ENCODE assay signal across 8 cellular contexts in the genomic region with DNA sequence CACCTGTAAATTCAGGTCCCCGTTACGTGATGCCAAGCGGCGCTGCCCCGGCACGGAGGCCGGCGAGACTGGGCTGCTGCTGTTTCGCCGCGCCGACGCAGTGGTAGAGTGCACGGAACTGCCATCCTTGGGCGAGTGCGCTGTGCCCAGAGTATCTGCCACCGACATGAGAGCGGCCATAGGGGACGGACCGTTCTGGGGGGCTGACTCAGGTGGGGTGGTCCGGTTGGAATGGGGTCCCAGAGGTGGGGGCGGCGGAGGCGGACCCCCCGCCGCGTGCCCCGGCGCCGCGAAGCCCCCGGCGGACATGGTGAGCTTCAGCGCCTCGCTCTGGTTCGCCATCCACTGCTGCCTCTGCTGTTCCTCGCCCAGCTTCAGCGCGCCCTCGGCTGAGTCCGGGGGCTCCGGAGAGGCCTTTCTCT. TPM values are rescaled to one million over a fixed set of nuclear protein-coding genes. Genes with fewer than 3 reads are reported as not detected.
DNase-seq lines count a peak whose midpoint lies in the region; ATAC-seq and TF ChIP-seq lines count a peak whose summit lies in the region.

No MANE protein-coding gene starts in this region.

- no peak overlapping the region for H2AFZ ChIP-seq in hepatocyte
- no peak overlapping the region for H2AFZ ChIP-seq in smooth muscle cell (ENCODE audit: low read depth)

- no peaks in the 10 kb centered on the region for H3K9me3 Mint-ChIP-seq in activated CD8-positive, alpha-beta T cell treated with anti-CD3 and anti-CD28 coated beads for 36 hours

- H3K27me3 ChIP-seq in hepatocyte (no peaks in the 10 kb centered on the region), smooth muscle cell (ENCODE audit: low read depth) (no peaks in the 10 kb centered on the region)

- no peak overlapping the region for H3K27ac Mint-ChIP-seq in activated CD8-positive, alpha-beta T cell treated with anti-CD3 and anti-CD28 coated beads for 36 hours

- POLR2A ChIA-PET in activated CD8-positive, alpha-beta T cell treated with anti-CD3 and anti-CD28 coated beads for 36 hours (lab: Charles Lee), result interaction anchor here (1.1 to 4.5 kb wide), 4 partner anchors 9 to 78 kb away, joined by 3 to 20 read pairs (median 10); no protein-coding TSS in a partner anchor

- CTCF ChIA-PET in activated CD8-positive, alpha-beta T cell treated with anti-CD3 and anti-CD28 coated beads for 36 hours (lab: Charles Lee), result interaction anchor here (1.3 to 2.5 kb wide), 4 partner anchors 16 to 150 kb away, joined by 4 to 6 read pairs (median 4); no protein-coding TSS in a partner anchor

- H3K79me2 ChIP-seq in hepatocyte (peaks cover 60% of the 10 kb centered on the region), smooth muscle cell (ENCODE audit: low read depth) (peaks cover 68% of the 10 kb centered on the region)

- H3K36me3 Mint-ChIP-seq in activated CD8-positive, alpha-beta T cell treated with anti-CD3 and anti-CD28 coated beads for 36 hours (ENCODE audit: low read depth), result peaks cover 27% of the 10 kb centered on the region

- ATAC-seq in activated CD8-positive, alpha-beta T cell treated with anti-CD3 and anti-CD28 coated beads for 36 hours, result no peak
- ATAC-seq in HG02588 (IDR thresholded peaks at IDR 0.05; ENCODE audit: unreplicated experiment), result no peak

- H4K20me1 ChIP-seq in hepatocyte (ENCODE audit: insufficient read depth, poor library complexity, severe bottlenecking) (peaks cover 25% of the 10 kb centered on the region), smooth muscle cell (ENCODE audit: low read depth) (peaks cover 58% of the 10 kb centered on the region)

- H3F3A ChIP-seq in smooth muscle cell (ENCODE audit: low read depth), result peaks cover 29% of the 10 kb centered on the region

- peak; percentile 70 for DNase-seq in DMS 273 (lab: John Stamatoyannopoulos, UW; ENCODE audit: unreplicated experiment)
- no peak for DNase-seq in DMS 273 treated with DMSO at 0.1 percent for 48 hours (lab: John Stamatoyannopoulos, UW)
- DNase-seq in activated CD8-positive, alpha-beta T cell treated with anti-CD3 and anti-CD28 coated beads for 36 hours, result no peak
- DNase-seq in hepatocyte (ENCODE audit: low spot score), result no peak
- no peak for DNase-seq in smooth muscle cell (lab: John Stamatoyannopoulos, UW; ENCODE audit: unreplicated experiment)
- no peak for DNase-seq in stimulated activated CD4-positive, alpha-beta T cell treated with anti-CD3 and anti-CD28 coated beads, Interleukin-2, amount 100 ng/mL, for 48 hours
- DNase-seq in inferior parietal cortex (ENCODE audit: extremely low spot score), result no peak

- peaks cover 60% of the 10 kb centered on the region for H3K4me1 Mint-ChIP-seq in activated CD8-positive, alpha-beta T cell treated with anti-CD3 and anti-CD28 coated beads for 36 hours (ENCODE audit: low read depth)

- H3K4me2 ChIP-seq in hepatocyte (peak overlapping the region; percentile 93), smooth muscle cell (peak overlapping the region; percentile 97)

- no peaks in the 10 kb centered on the region for H3K9me2 ChIP-seq in hepatocyte (replicated peaks; ENCODE audit: insufficient read depth)

- H3K27me3 Mint-ChIP-seq in activated CD8-positive, alpha-beta T cell treated with anti-CD3 and anti-CD28 coated beads for 36 hours, result no peaks in the 10 kb centered on the region

- WGBS in hepatocyte (ENCODE audit: low lambda C conversion rate, missing lambda C conversion rate), result 29% methylated on average over 8 of the region's 42 CpGs
- WGBS in smooth muscle cell (ENCODE audit: low lambda C conversion rate), result 3% methylated on average over 27 of the region's 42 CpGs

- H3K36me3 ChIP-seq in hepatocyte (replicated peaks; ENCODE audit: insufficient read depth, low read depth), result no peaks in the 10 kb centered on the region
- H3K36me3 ChIP-seq in smooth muscle cell (ENCODE audit: low read depth), result no peaks in the 10 kb centered on the region

- H3K4me3 Mint-ChIP-seq in activated CD8-positive, alpha-beta T cell treated with anti-CD3 and anti-CD28 coated beads for 36 hours, result peak overlapping the region; percentile 65

- peaks cover 46% of the 10 kb centered on the region for H3K4me1 ChIP-seq in hepatocyte (ENCODE audit: insufficient read depth)
- peaks cover 32% of the 10 kb centered on the region for H3K4me1 ChIP-seq in smooth muscle cell (ENCODE audit: low read depth)

- no peaks in the 10 kb centered on the region for H3K9me3 ChIP-seq in hepatocyte (ENCODE audit: low read depth)
- H3K9me3 ChIP-seq in smooth muscle cell (replicated peaks; ENCODE audit: low read depth), result no peaks in the 10 kb centered on the region

- H3K4me3 ChIP-seq in hepatocyte (peak overlapping the region; percentile 86), smooth muscle cell (peak overlapping the region; percentile 63)

- intact Hi-C loops in activated CD8-positive, alpha-beta T cell treated with anti-CD3 and anti-CD28 coated beads for 36 hours (cut with micrococcal nuclease), result no loop called here

- H3K27ac ChIP-seq in hepatocyte (peak overlapping the region; percentile 100), smooth muscle cell (ENCODE audit: low read depth) (peak overlapping the region; percentile 96)

- H3K9ac ChIP-seq in smooth muscle cell (ENCODE audit: low read depth), result peak overlapping the region; percentile 94

- TF ChIP-seq CTCF in activated CD8-positive, alpha-beta T cell treated with anti-CD3 and anti-CD28 coated beads for 36 hours (IDR thresholded peaks at IDR 0.05), result no peak
- TF ChIP-seq CTCF in hepatocyte (IDR thresholded peaks at IDR 0.05; ENCODE audit: poor library complexity) (no peak), smooth muscle cell (IDR thresholded peaks at IDR 0.05; ENCODE audit: borderline replicate concordance, insufficient read depth, poor library complexity, severe bottlenecking) (no peak)

RNA-seq across cellular contexts. Expression of gene IRF2BPL, which starts 2.8 kb away (rescaled TPM):
- total RNA-seq in activated CD8-positive, alpha-beta T cell treated with anti-CD3 and anti-CD28 coated beads for 36 hours, result 10 to 100 TPM; 36.2 to 37.7 TPM
- total RNA-seq in hepatocyte (26.8 and 34.5 TPM in 2 replicates), smooth muscle cell (33.2 and 33.9 TPM in 2 replicates)
- polyA plus RNA-seq in hepatocyte (38.9 and 52.1 TPM in 2 replicates), smooth muscle cell (58.0 and 66.3 TPM in 2 replicates)
